ENCODE assay signal across 14 cellular contexts in genomic region chr2:105518897-105519296, GRCh38.
DNase-seq lines count a peak whose midpoint lies in the region; ATAC-seq, FAIRE-seq and TF ChIP-seq lines count a peak whose summit lies in the region.
"Had no signal": no experiment of that assay in that cellular context is flagged by ENCODE, and none has a peak within 500 bp of the region (broad histone marks: within the 10 kb centered on the region; RNA-seq: fewer than 3 reads in every experiment).

No MANE protein-coding gene starts in this region.

- H3K27ac ChIP-seq in K562 (ENCODE audit: extremely low read depth, low read depth, low read length), result no peak overlapping the region

- FAIRE-seq in HTR-8/SVneo (lab: Jason Lieb, UNC), result no peak
- peak; percentile 76 for FAIRE-seq in K562 (lab: Jason Lieb, UNC)
- FAIRE-seq: GM12891, TTC549 had no signal

- no peaks in the 10 kb centered on the region for H3K27me3 ChIP-seq in K562 (ENCODE audit: control insufficient read depth in 2 of 2, insufficient read depth in 2 of 2, low read length in 2 of 2)

- POLR2A ChIA-PET in K562 (lab: Yijun Ruan, JAX), result interaction anchor here (0.6 to 1.1 kb wide), 4 partner anchors 60 to 150 kb away, joined by 3 to 5 read pairs (median 3); no protein-coding TSS in a partner anchor

- peak; percentile 21 for DNase-seq in EL
- DNase-seq in HTR-8/SVneo (ENCODE audit: insufficient read length, low spot score), result peak; percentile 38
- DNase-seq in K562 (ENCODE audit: extremely low read depth in 1 of 4, low spot score in 3 of 4), result peak in 2 of 4 experiments; percentile 48 to 49
- peak in 1 of 3 donors; percentile 20 for DNase-seq in mucosa of descending colon
- DNase-seq in occipital lobe (lab: John Stamatoyannopoulos, UW), result no peak
- DNase-seq: activated CD8-positive, alpha-beta T cell treated with anti-CD3 and anti-CD28 coated beads for 36 hours; NCI-H1436 treated with DMSO at 0.1 percent for 48 hours; NCI-H526 treated with DMSO at 0.1 percent for 48 hours; psoas muscle; SIG-M5 had no signal

- CTCF ChIA-PET in K562 (lab: Yijun Ruan, JAX; ENCODE audit: low intra/inter-chr PET ratio), result interaction anchor here (1.2 to 7.9 kb wide), 3 partner anchors 63 to 148 kb away, joined by 3 to 117 read pairs (median 5); no protein-coding TSS in a partner anchor

- TF ChIP-seq CTCF in K562 (IDR thresholded peaks at IDR 0.05 in 2 of 3, conservative IDR thresholded peaks at IDR 0.05 in 1 of 3; ENCODE audit: insufficient read depth in 2 of 3, low read depth in 1 of 3, low read length in 3 of 3), result peak; percentile 61 to 77 (median 72)
- no peak for TF ChIP-seq CTCF in mucosa of descending colon (IDR thresholded peaks at IDR 0.05)

- H3K36me3 ChIP-seq in K562 (ENCODE audit: control insufficient read depth, insufficient read depth, low read length) (no peaks in the 10 kb centered on the region), mucosa of descending colon (ENCODE audit: low read depth) (no peaks in the 10 kb centered on the region)

- H3K9ac ChIP-seq in K562 (ENCODE audit: insufficient read depth in 1 of 2, low read depth in 2 of 2, low read length in 2 of 2), result no peak overlapping the region

- H4K20me1 ChIP-seq in K562 (replicated peaks; ENCODE audit: control insufficient read depth, insufficient read depth, low read length), result no peaks in the 10 kb centered on the region

- TF ChIP-seq RAD21 in K562 (CRISPR knock-in tag; conservative IDR thresholded peaks at IDR 0.05 in 1 of 2, IDR thresholded peaks at IDR 0.05 in 1 of 2), result peak; percentile 70 to 88

- no TSS peak for BruUV-seq in K562 (replicated peaks; lab: Mats Ljungman, UMichigan)

- no peak for TF ChIP-seq EP300 in K562 (IDR thresholded peaks at IDR 0.05; ENCODE audit: low read length)

- H3K4me2 ChIP-seq in K562 (ENCODE audit: insufficient read depth, low read length), result no peak overlapping the region

- H3K9me3 ChIP-seq in K562 (replicated peaks; ENCODE audit: control insufficient read depth, insufficient read depth, low read depth, low read length), result no peaks in the 10 kb centered on the region
- no peaks in the 10 kb centered on the region for H3K9me3 ChIP-seq in mucosa of descending colon
- H3K9me3 ChIP-seq: psoas muscle had no signal

- H3K9me1 ChIP-seq in K562 (ENCODE audit: control insufficient read depth, insufficient read depth, low read length), result no peaks in the 10 kb centered on the region

- H3K4me1 ChIP-seq in K562 (replicated peaks in 1 of 2; ENCODE audit: control insufficient read depth in 2 of 2, insufficient read depth in 2 of 2, low read length in 2 of 2) (peaks cover 0 to 10% of the 10 kb centered on the region in 2 experiments; a peak in 3 of 5 replicates), mucosa of descending colon (ENCODE audit: low read depth) (peaks cover 10% of the 10 kb centered on the region)

- in situ Hi-C loops in K562 (cut with MboI), result no loop called here

- H3K4me3 ChIP-seq in K562 (no peak overlapping the region), mucosa of descending colon (no peak overlapping the region)
- H3K4me3 ChIP-seq: psoas muscle had no signal

- H3K79me2 ChIP-seq in K562 (ENCODE audit: control insufficient read depth, insufficient read depth, low read length), result no peaks in the 10 kb centered on the region

- 62% methylated on average over 6 of the region's 6 CpGs for WGBS in K562 (ENCODE audit: insufficient coverage, low coverage, missing lambda C conversion rate)

- no peak for TF ChIP-seq POLR2A in K562 (conservative IDR thresholded peaks at IDR 0.05)

- intact Hi-C loops in K562 (cut with micrococcal nuclease), result no loop called here
- intact Hi-C loops in mucosa of descending colon (cut with DNase I, micrococcal nuclease), result loop anchor here in 1 of 2 donors (5.0 kb wide), 1 partner anchor 152 kb away; no protein-coding TSS in a partner anchor

- ATAC-seq in K562 (peak; percentile 89), mucosa of descending colon (peak; percentile 46), HG03175 (IDR thresholded peaks at IDR 0.05; ENCODE audit: unreplicated experiment) (no peak), GM21723 (IDR thresholded peaks at IDR 0.05; ENCODE audit: unreplicated experiment) (no peak)
- ATAC-seq: activated CD8-positive, alpha-beta T cell treated with anti-CD3 and anti-CD28 coated beads for 36 hours had no signal

- no peak overlapping the region for H2AFZ ChIP-seq in K562 (ENCODE audit: low read depth, low read length)

TF ChIP-seq in K562, 482 proteins besides CTCF, POLR2A, EP300 and RAD21 (continues in another document):
- TF ChIP-seq PHB (CRISPR knock-in tag; IDR thresholded peaks at IDR 0.05) (no peak), SRSF7 (optimal IDR thresholded peaks at IDR 0.05; ENCODE audit: low read depth, low read length) (no peak), PRDM10 (IDR thresholded peaks at IDR 0.05; ENCODE audit: partially characterized antibody) (no peak), JUND (IDR thresholded peaks at IDR 0.05; ENCODE audit: borderline replicate concordance, low read depth, low read length) (0 out of 2 replicates have a peak, but pooled peaks have one; percentile 3), JUND (tag; IDR thresholded peaks at IDR 0.05; ENCODE audit: borderline replicate concordance, low read depth, low read length) (no peak), ZNF398 (CRISPR knock-in tag; IDR thresholded peaks at IDR 0.05) (no peak), GTF2E2 (tag; IDR thresholded peaks at IDR 0.05) (no peak), ESRRA (IDR thresholded peaks at IDR 0.05; ENCODE audit: borderline replicate concordance, low read depth) (peak; percentile 36; the same call in 1 of the 2 replicates), ZKSCAN8 (CRISPR knock-in tag; IDR thresholded peaks at IDR 0.05) (no peak), ZBTB9 (CRISPR knock-in tag; IDR thresholded peaks at IDR 0.05) (no peak), CHD4 (IDR thresholded peaks at IDR 0.05; ENCODE audit: insufficient read depth, insufficient replicate concordance, low read depth, low read length, poor library complexity, severe bottlenecking) (no peak), SMARCA4 (IDR thresholded peaks at IDR 0.05) (no peak)
- TF ChIP-seq, protein P1, sequence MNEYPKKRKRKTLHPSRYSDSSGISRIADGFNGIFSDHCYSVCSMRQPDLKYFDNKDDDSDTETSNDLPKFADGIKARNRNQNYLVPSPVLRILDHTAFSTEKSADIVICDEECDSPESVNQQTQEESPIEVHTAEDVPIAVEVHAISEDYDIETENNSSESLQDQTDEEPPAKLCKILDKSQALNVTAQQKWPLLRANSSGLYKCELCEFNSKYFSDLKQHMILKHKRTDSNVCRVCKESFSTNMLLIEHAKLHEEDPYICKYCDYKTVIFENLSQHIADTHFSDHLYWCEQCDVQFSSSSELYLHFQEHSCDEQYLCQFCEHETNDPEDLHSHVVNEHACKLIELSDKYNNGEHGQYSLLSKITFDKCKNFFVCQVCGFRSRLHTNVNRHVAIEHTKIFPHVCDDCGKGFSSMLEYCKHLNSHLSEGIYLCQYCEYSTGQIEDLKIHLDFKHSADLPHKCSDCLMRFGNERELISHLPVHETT (CRISPR knock-in tag; conservative IDR thresholded peaks at IDR 0.05 in 1 of 2, IDR thresholded peaks at IDR 0.05 in 1 of 2), result no peak

Comparison
In these comparisons a context has a peak if more than half of its experiments do, and no peak if none do; other contexts are left out.
1. ATAC-seq: peak in K562 (single experiment) and mucosa of descending colon (single experiment); none in HG03175 (single experiment) and GM21723 (single experiment).